ENCODE assay signal across 8 cellular contexts in genomic region chr19:1027953-1028902, GRCh38. TPM values are rescaled to one million over a fixed set of nuclear protein-coding genes. Genes with fewer than 3 reads are reported as not detected.
A peak's percentile ranks its signal among the peaks of the same experiment; 100 is the strongest.
DNase-seq lines count a peak whose midpoint lies in the region; ATAC-seq and TF ChIP-seq lines count a peak whose summit lies in the region.

No MANE protein-coding gene starts in this region.

- peaks cover 17% of the 10 kb centered on the region for H3K36me3 ChIP-seq in right atrium auricular region

- no peaks in the 10 kb centered on the region for H3K27me3 ChIP-seq in right atrium auricular region

- peaks cover 0 to 42% of the 10 kb centered on the region in 2 donors for H3K4me1 ChIP-seq in right atrium auricular region

- TF ChIP-seq CTCF in CD14-positive monocyte (IDR thresholded peaks at IDR 0.05) (no peak), right atrium auricular region (IDR thresholded peaks at IDR 0.05) (no peak), retinal pigment epithelial cell (conservative IDR thresholded peaks at IDR 0.05; ENCODE audit: low read depth, low read length) (no peak)

- ATAC-seq in GM21381 (IDR thresholded peaks at IDR 0.05; ENCODE audit: unreplicated experiment) (peak; percentile 31), GM21723 (IDR thresholded peaks at IDR 0.05; ENCODE audit: unreplicated experiment) (no peak)

- H3K4me1 Mint-ChIP-seq in CD14-positive monocyte, result peaks cover 23% of the 10 kb centered on the region

- H3K9me3 Mint-ChIP-seq in CD14-positive monocyte, result peaks cover 0 to 3% (median 0%) of the 10 kb centered on the region in 7 donors

- peak overlapping the region in 2 of 7 donors; percentile 63 to 73 for H3K27ac Mint-ChIP-seq in CD14-positive monocyte

- H3K4me3 ChIP-seq in right atrium auricular region (peak overlapping the region; percentile 84 to 96), retinal pigment epithelial cell (ENCODE audit: low read length) (peak overlapping the region; percentile 98)

- DNase-seq in CD14-positive monocyte (ENCODE audit: low spot score), result no peak
- peak; percentile 42 to 72 for DNase-seq in SHP77 (lab: John Stamatoyannopoulos, UW)
- DNase-seq in amniotic epithelial cell (ENCODE audit: low read depth), result peak; percentile 93
- DNase-seq in right atrium auricular region (ENCODE audit: low spot score), result no peak
- DNase-seq in retinal pigment epithelial cell (ENCODE audit: low read depth), result peak; percentile 78
- no peak for DNase-seq in DMS79 treated with DMSO at 0.1 percent for 48 hours (lab: John Stamatoyannopoulos, UW)

- H3K27me3 Mint-ChIP-seq in CD14-positive monocyte (ENCODE audit: low read depth in 3 of 3), result peaks cover 0 to 2% (median 0%) of the 10 kb centered on the region in 3 donors

- peaks cover 20 to 26% of the 10 kb centered on the region in 2 donors for H3K36me3 Mint-ChIP-seq in CD14-positive monocyte

- H3K4me3 Mint-ChIP-seq in CD14-positive monocyte, result peak overlapping the region; percentile 97

- intact Hi-C loops in CD14-positive monocyte (cut with micrococcal nuclease), result loop anchor here in 1 of 2 donors (10.0 kb wide), 1 partner anchor 77 kb away; the partner anchor contains the start of gene GPX4

- H3K27ac ChIP-seq in right atrium auricular region, result peak overlapping the region; percentile 97 to 98

- no peaks in the 10 kb centered on the region for H3K9me3 ChIP-seq in right atrium auricular region

RNA-seq across cellular contexts. Expression of gene CNN2, which starts 1.8 kb away (rescaled TPM):
- polyA plus RNA-seq in CD14-positive monocyte, result 100 to 1,000 TPM in 1 of 2 donors, 10 to 100 TPM in 1; 69.9 to 144 TPM
- 10 to 100 TPM; 47.8 to 48.5 TPM for total RNA-seq in right atrium auricular region

RNA-seq across cellular contexts. Expression of gene RNU6-2, which starts 6.9 kb away (rescaled TPM):
- polyA plus RNA-seq in CD14-positive monocyte, result not detected
- not detected for total RNA-seq in right atrium auricular region

RNA-seq across cellular contexts. Expression of gene TMEM259, which starts 7.3 kb away (rescaled TPM):
- polyA plus RNA-seq in CD14-positive monocyte, result 10 to 100 TPM; 37.4 to 45.0 TPM
- total RNA-seq in right atrium auricular region, result 100 to 1,000 TPM; 129 to 170 TPM

RNA-seq across cellular contexts. Expression of gene ABCA7, which starts 11.7 kb away (rescaled TPM):
- 1 to 10 TPM; 1.7 to 7.8 TPM for polyA plus RNA-seq in CD14-positive monocyte
- 1 to 10 TPM; 4.8 to 5.9 TPM for total RNA-seq in right atrium auricular region

RNA-seq across cellular contexts. Expression of gene GRIN3B, which starts 28.0 kb away (rescaled TPM):
- under 1 TPM in 1 of 2 donors, not detected in 1; 0.13 TPM for polyA plus RNA-seq in CD14-positive monocyte
- total RNA-seq in right atrium auricular region, result under 1 TPM in 1 of 2 donors, not detected in 1; 0.12 TPM

Comparison
In these comparisons a context has a peak if more than half of its experiments do, and no peak if none do; other contexts are left out.
1. DNase-seq: peak in SHP77 (2 of 2), amniotic epithelial cell (single experiment) and retinal pigment epithelial cell (single experiment); none in CD14-positive monocyte (single experiment), right atrium auricular region (single experiment) and DMS79 treated with DMSO at 0.1 percent for 48 hours (single experiment).